In genomic region chr1:147516157-147516917, GRCh38 we compare ENCODE assay signal across 18 cellular contexts. TPM values are rescaled to one million over a fixed set of nuclear protein-coding genes. Genes with fewer than 3 reads are reported as not detected.
DNase-seq lines count a peak whose midpoint lies in the region; ATAC-seq and TF ChIP-seq lines count a peak whose summit lies in the region.
"Had no signal": no experiment of that assay in that cellular context is flagged by ENCODE, and none has a peak within 500 bp of the region (broad histone marks: within the 10 kb centered on the region; RNA-seq: fewer than 3 reads in every experiment).

No MANE protein-coding gene starts in this region.

- H3K9me3 ChIP-seq in heart left ventricle: peaks cover 0 to 5% (median 0%) of the 10 kb centered on the region in 12 donors
- no peaks in the 10 kb centered on the region for H3K9me3 ChIP-seq in CD4-positive, alpha-beta memory T cell (ENCODE audit: control insufficient read depth in 1 of 2, low read length in 2 of 2)
- H3K9me3 ChIP-seq: SK-N-SH, stomach had no signal

- no peaks in the 10 kb centered on the region for H3K27me3 ChIP-seq in heart left ventricle
- no peaks in the 10 kb centered on the region for H3K27me3 ChIP-seq in CD4-positive, alpha-beta memory T cell (ENCODE audit: insufficient read depth, low read length)
- H3K27me3 ChIP-seq: BE2C, stomach, tibial nerve had no signal

- no peak overlapping the region for H3K4me3 Mint-ChIP-seq in nephron
- H3K4me3 Mint-ChIP-seq in CD4-positive, alpha-beta memory T cell: no peak overlapping the region
- no peak overlapping the region for H3K4me3 Mint-ChIP-seq in activated CD8-positive, alpha-beta T cell treated with anti-CD3 and anti-CD28 coated beads, Interleukin-2, amount 10 ng/mL, durations not matched to agents 7 days and 5 days
- H3K4me3 Mint-ChIP-seq: activated CD4-positive, alpha-beta T cell treated with anti-CD3 and anti-CD28 coated beads, Interleukin-2, amount 10 ng/mL, durations not matched to agents 7 days and 5 days; activated naive CD8-positive, alpha-beta T cell treated with anti-CD3 and anti-CD28 coated beads for 36 hours; T-helper 17 cell had no signal

- H3K36me3 ChIP-seq in heart left ventricle: no peaks in the 10 kb centered on the region
- H3K36me3 ChIP-seq in CD4-positive, alpha-beta memory T cell (ENCODE audit: insufficient read depth, low read length): no peaks in the 10 kb centered on the region
- H3K36me3 ChIP-seq: BE2C, stomach, tibial nerve had no signal

- 56 to 68% (median 60%) methylated on average over 4 of the region's 4 CpGs for WGBS in heart left ventricle, 4 donors

- DNase-seq in Right ventricle myocardium superior (no peak), cardiac septum (ENCODE audit: low spot score) (no peak), heart left ventricle (no peak), mucosa of gallbladder (ENCODE audit: low spot score) (no peak), NCI-H2171 (lab: John Stamatoyannopoulos, UW) (no peak)
- DNase-seq in CD4-positive, alpha-beta memory T cell: no peak
- no peak for DNase-seq in activated CD8-positive, alpha-beta T cell treated with anti-CD3 and anti-CD28 coated beads, Interleukin-2, amount 10 ng/mL, durations not matched to agents 7 days and 5 days
- DNase-seq: activated CD4-positive, alpha-beta T cell treated with anti-CD3 and anti-CD28 coated beads, Interleukin-2, amount 10 ng/mL, durations not matched to agents 7 days and 5 days; activated naive CD8-positive, alpha-beta T cell treated with anti-CD3 and anti-CD28 coated beads for 36 hours; BE2C; DND-41; GOT3; naive B cell; SK-N-SH; T-helper 17 cell had no signal

- peaks cover 3% of the 10 kb centered on the region for H3K9me3 Mint-ChIP-seq in nephron
- peaks cover 0 to 5% (median 0%) of the 10 kb centered on the region in 8 donors for H3K9me3 Mint-ChIP-seq in CD4-positive, alpha-beta memory T cell
- H3K9me3 Mint-ChIP-seq in activated CD8-positive, alpha-beta T cell treated with anti-CD3 and anti-CD28 coated beads, Interleukin-2, amount 10 ng/mL, durations not matched to agents 7 days and 5 days (ENCODE audit: insufficient read depth): peaks cover 5% of the 10 kb centered on the region

- H3K4me3 ChIP-seq in heart left ventricle: no peak overlapping the region
- no peak overlapping the region for H3K4me3 ChIP-seq in CD4-positive, alpha-beta memory T cell (ENCODE audit: low read length in 2 of 2)
- H3K4me3 ChIP-seq: stomach, tibial nerve had no signal

- peak overlapping the region in 11 of 12 donors; percentile 2 to 81 (median 52) for H3K27ac ChIP-seq in heart left ventricle
- no peak overlapping the region for H3K27ac ChIP-seq in CD4-positive, alpha-beta memory T cell (ENCODE audit: low read depth, low read length)
- H3K27ac ChIP-seq: tibial nerve had no signal

- no peak for TF ChIP-seq POLR2A in heart left ventricle (IDR thresholded peaks at IDR 0.05)

- TF ChIP-seq CTCF in heart left ventricle (IDR thresholded peaks at IDR 0.05) (no peak), nephron (IDR thresholded peaks at IDR 0.05; ENCODE audit: unreplicated experiment in 3 of 3) (no peak)

- no peaks in the 10 kb centered on the region for H3K36me3 Mint-ChIP-seq in nephron (ENCODE audit: low read depth)
- H3K36me3 Mint-ChIP-seq in CD4-positive, alpha-beta memory T cell: no peaks in the 10 kb centered on the region
- H3K36me3 Mint-ChIP-seq in activated CD8-positive, alpha-beta T cell treated with anti-CD3 and anti-CD28 coated beads, Interleukin-2, amount 10 ng/mL, durations not matched to agents 7 days and 5 days (ENCODE audit: low read depth): no peaks in the 10 kb centered on the region
- H3K36me3 Mint-ChIP-seq: activated naive CD8-positive, alpha-beta T cell treated with anti-CD3 and anti-CD28 coated beads for 36 hours had no signal

- peaks cover 4% of the 10 kb centered on the region for H3K27me3 Mint-ChIP-seq in nephron (ENCODE audit: low read depth)
- peaks cover 0 to 9% of the 10 kb centered on the region in 2 donors for H3K27me3 Mint-ChIP-seq in CD4-positive, alpha-beta memory T cell
- H3K27me3 Mint-ChIP-seq in activated CD8-positive, alpha-beta T cell treated with anti-CD3 and anti-CD28 coated beads, Interleukin-2, amount 10 ng/mL, durations not matched to agents 7 days and 5 days (ENCODE audit: low read depth): peaks cover 16% of the 10 kb centered on the region

- intact Hi-C loops in Right ventricle myocardium superior (cut with DNase I): no loop called here
- intact Hi-C loops in cardiac septum (cut with DNase I): loop anchor here (2.0 kb wide), 1 partner anchor 24 kb away; the partner anchor contains the start of gene BCL9
- intact Hi-C loops in heart left ventricle (cut with DNase I): loop anchor here in 4 of 10 donors (2.0 to 5.0 kb wide), 2 partner anchors 20 to 111 kb away; no protein-coding TSS in a partner anchor
- intact Hi-C loops in CD4-positive, alpha-beta memory T cell (cut with micrococcal nuclease): no loop called here

- peaks cover 0 to 33% (median 18%) of the 10 kb centered on the region in 12 donors for H3K4me1 ChIP-seq in heart left ventricle
- H3K4me1 ChIP-seq in CD4-positive, alpha-beta memory T cell (ENCODE audit: insufficient read depth, low read length): no peaks in the 10 kb centered on the region
- H3K4me1 ChIP-seq: BE2C had no signal

- POLR2A ChIA-PET in CD4-positive, alpha-beta memory T cell (lab: Charles Lee; ENCODE audit: partially characterized antibody): interaction anchor here (1.1 kb wide), 1 partner anchor 26 kb away, joined by 4 read pairs; no protein-coding TSS in a partner anchor
- POLR2A ChIA-PET in activated CD8-positive, alpha-beta T cell treated with anti-CD3 and anti-CD28 coated beads, Interleukin-2, amount 10 ng/mL, durations not matched to agents 7 days and 5 days (lab: Charles Lee): no interaction called here

- peak overlapping the region; percentile 5 to 80 (median 43) for H3K27ac Mint-ChIP-seq in nephron
- H3K27ac Mint-ChIP-seq in CD4-positive, alpha-beta memory T cell: peak overlapping the region in 2 of 7 donors; percentile 12 to 46
- H3K27ac Mint-ChIP-seq in activated CD8-positive, alpha-beta T cell treated with anti-CD3 and anti-CD28 coated beads, Interleukin-2, amount 10 ng/mL, durations not matched to agents 7 days and 5 days: no peak overlapping the region
- H3K27ac Mint-ChIP-seq: activated naive CD8-positive, alpha-beta T cell treated with anti-CD3 and anti-CD28 coated beads for 36 hours; T-helper 17 cell had no signal

- CTCF ChIA-PET in CD4-positive, alpha-beta memory T cell (lab: Charles Lee; ENCODE audit: partially characterized antibody): interaction anchor here (0.9 to 8.2 kb wide), 17 partner anchors 8 to 377 kb away, joined by 3 to 60 read pairs (median 7); partner anchors contain the start of gene BCL9
- CTCF ChIA-PET in activated CD8-positive, alpha-beta T cell treated with anti-CD3 and anti-CD28 coated beads, Interleukin-2, amount 10 ng/mL, durations not matched to agents 7 days and 5 days (lab: Charles Lee): interaction anchor here (1.0 to 4.8 kb wide), 10 partner anchors 12 to 376 kb away, joined by 3 to 25 read pairs (median 6); no protein-coding TSS in a partner anchor

- peaks cover 26% of the 10 kb centered on the region for H3K4me1 Mint-ChIP-seq in nephron
- H3K4me1 Mint-ChIP-seq in CD4-positive, alpha-beta memory T cell: peaks cover 5 to 7% (median 6%) of the 10 kb centered on the region in 4 donors
- peaks cover 6% of the 10 kb centered on the region for H3K4me1 Mint-ChIP-seq in activated CD8-positive, alpha-beta T cell treated with anti-CD3 and anti-CD28 coated beads, Interleukin-2, amount 10 ng/mL, durations not matched to agents 7 days and 5 days (ENCODE audit: low read depth)
- H3K4me1 Mint-ChIP-seq: naive B cell had no signal

- ATAC-seq in Right ventricle myocardium superior (ENCODE audit: poor library complexity): peak; percentile 22
- ATAC-seq in heart left ventricle: peak; percentile 54 to 80 (median 78)
- no peak for ATAC-seq in activated CD8-positive, alpha-beta T cell treated with anti-CD3 and anti-CD28 coated beads, Interleukin-2, amount 10 ng/mL, durations not matched to agents 7 days and 5 days

RNA-seq across cellular contexts. Expression of gene BCL9, which starts 25.0 kb away (rescaled TPM):
- 11.7 TPM for total RNA-seq in Right ventricle myocardium superior
- 16.1 TPM for total RNA-seq in cardiac septum
- total RNA-seq in heart left ventricle: 10 to 100 TPM in 8 of 9 donors, 1 to 10 TPM in 1; 8.7 to 17.7 (median 14.9) TPM
- 10 to 100 TPM in 1 of 2 donors, 1 to 10 TPM in 1; 4.4 to 11.1 TPM for polyA plus RNA-seq in heart left ventricle
- 23.6 TPM for total RNA-seq in mucosa of gallbladder
- total RNA-seq in CD4-positive, alpha-beta memory T cell: 10 to 100 TPM; 12.7 to 15.5 TPM
- 1 to 10 TPM in 1 of 2 donors, under 1 TPM in 1; 0.02 to 5.4 TPM for polyA plus RNA-seq in CD4-positive, alpha-beta memory T cell
- 10 to 100 TPM; 20.3 to 23.7 TPM for total RNA-seq in activated CD8-positive, alpha-beta T cell treated with anti-CD3 and anti-CD28 coated beads, Interleukin-2, amount 10 ng/mL, durations not matched to agents 7 days and 5 days
